ENCODE assay signal across 8 cellular contexts in the genomic region with DNA sequence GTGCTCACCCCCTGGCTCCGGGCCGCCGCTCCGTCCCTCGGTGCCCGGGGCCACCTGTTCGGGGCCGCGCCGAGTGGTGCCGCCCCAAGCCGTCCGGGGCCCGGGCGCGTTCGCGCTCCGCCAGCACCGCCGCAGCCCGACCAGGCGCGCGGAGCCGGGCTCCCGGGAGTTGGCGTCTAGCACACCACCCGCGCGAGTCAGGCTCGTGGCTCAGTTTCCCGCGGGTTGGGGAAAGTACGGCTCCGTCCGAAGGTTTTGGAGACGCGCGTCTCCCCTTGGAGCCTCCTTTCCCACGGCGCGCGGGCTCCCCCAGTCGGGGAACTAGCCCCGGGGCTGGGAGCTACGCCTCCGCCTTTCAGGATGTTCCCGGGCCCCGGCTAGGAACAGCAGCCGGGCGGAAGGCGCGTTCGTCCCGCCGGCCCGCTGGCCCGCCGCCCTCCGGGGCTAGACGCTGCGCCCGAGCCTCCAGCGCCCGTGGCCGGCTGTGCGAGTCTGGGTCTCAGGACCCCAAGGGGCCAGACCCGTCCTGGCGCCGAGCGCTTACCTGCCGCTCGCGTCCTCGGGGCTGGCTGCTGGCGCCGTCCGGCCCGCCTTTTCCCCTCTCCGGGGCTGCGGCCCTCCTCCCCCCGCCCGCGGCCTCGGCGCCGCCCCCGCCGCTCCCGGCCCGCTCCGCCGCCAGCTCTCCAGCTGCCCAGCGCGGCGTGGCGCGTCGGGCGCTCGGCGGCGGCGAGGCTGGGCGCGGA. TPM values are rescaled to one million over a fixed set of nuclear protein-coding genes. Genes with fewer than 3 reads are reported as not detected.
DNase-seq lines count a peak whose midpoint lies in the region; ATAC-seq and TF ChIP-seq lines count a peak whose summit lies in the region.

A gene with protein sequence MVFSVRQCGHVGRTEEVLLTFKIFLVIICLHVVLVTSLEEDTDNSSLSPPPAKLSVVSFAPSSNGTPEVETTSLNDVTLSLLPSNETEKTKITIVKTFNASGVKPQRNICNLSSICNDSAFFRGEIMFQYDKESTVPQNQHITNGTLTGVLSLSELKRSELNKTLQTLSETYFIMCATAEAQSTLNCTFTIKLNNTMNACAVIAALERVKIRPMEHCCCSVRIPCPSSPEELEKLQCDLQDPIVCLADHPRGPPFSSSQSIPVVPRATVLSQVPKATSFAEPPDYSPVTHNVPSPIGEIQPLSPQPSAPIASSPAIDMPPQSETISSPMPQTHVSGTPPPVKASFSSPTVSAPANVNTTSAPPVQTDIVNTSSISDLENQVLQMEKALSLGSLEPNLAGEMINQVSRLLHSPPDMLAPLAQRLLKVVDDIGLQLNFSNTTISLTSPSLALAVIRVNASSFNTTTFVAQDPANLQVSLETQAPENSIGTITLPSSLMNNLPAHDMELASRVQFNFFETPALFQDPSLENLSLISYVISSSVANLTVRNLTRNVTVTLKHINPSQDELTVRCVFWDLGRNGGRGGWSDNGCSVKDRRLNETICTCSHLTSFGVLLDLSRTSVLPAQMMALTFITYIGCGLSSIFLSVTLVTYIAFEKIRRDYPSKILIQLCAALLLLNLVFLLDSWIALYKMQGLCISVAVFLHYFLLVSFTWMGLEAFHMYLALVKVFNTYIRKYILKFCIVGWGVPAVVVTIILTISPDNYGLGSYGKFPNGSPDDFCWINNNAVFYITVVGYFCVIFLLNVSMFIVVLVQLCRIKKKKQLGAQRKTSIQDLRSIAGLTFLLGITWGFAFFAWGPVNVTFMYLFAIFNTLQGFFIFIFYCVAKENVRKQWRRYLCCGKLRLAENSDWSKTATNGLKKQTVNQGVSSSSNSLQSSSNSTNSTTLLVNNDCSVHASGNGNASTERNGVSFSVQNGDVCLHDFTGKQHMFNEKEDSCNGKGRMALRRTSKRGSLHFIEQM (minus strand): TSS at position 571 of the 743 bp plus-strand sequence. CDS start 53,634 bp downstream, outside the sequence.

- peaks cover 21% of the 10 kb centered on the region for H3K27me3 ChIP-seq in AG04450 (ENCODE audit: control insufficient read depth, insufficient read depth, low read length)
- H3K27me3 ChIP-seq in HUES64 (ENCODE audit: insufficient read depth, low read length), result peaks cover 45% of the 10 kb centered on the region

- DNase-seq in AG04450 (ENCODE audit: low read depth, low spot score) (no peak), endothelial cell (ENCODE audit: low spot score) (peak; percentile 14), naive B cell (no peak)
- DNase-seq in activated CD4-positive, alpha-beta T cell treated with anti-CD3 and anti-CD28 coated beads, Interleukin-2, amount 50 U/mL, for 4 hours, result no peak
- no peak for DNase-seq in activated CD4-positive, alpha-beta memory T cell treated with anti-CD3 and anti-CD28 coated beads, Interleukin-2, amount 10 ng/mL, durations not matched to agents 7 days and 5 days

- peaks cover 17% of the 10 kb centered on the region for H3K4me1 ChIP-seq in HUES64 (ENCODE audit: insufficient read depth, low read length)

- TF ChIP-seq CTCF in AG04450 (IDR thresholded peaks at IDR 0.05; ENCODE audit: low read depth, low read length) (peak; percentile 24; the same call in 1 of the 2 replicates), endothelial cell (IDR thresholded peaks at IDR 0.05; ENCODE audit: unreplicated experiment) (no peak)

- H3K4me1 Mint-ChIP-seq in endothelial cell (ENCODE audit: unreplicated experiment) (no peaks in the 10 kb centered on the region), naive B cell (peaks cover 0 to 3% (median 0%) of the 10 kb centered on the region in 3 donors)
- H3K4me1 Mint-ChIP-seq in stimulated activated memory B cell treated with anti-CD40 and anti-IgM and Interleukin-4, amounts not matched to agents 10 μg/mL and 1 μg/mL and 100 μg/mL, for 72 hours, result no peaks in the 10 kb centered on the region
- no peaks in the 10 kb centered on the region for H3K4me1 Mint-ChIP-seq in activated CD4-positive, alpha-beta memory T cell treated with anti-CD3 and anti-CD28 coated beads, Interleukin-2, amount 10 ng/mL, durations not matched to agents 7 days and 5 days

- H3K27ac ChIP-seq in AG04450 (ENCODE audit: low read depth, low read length) (no peak within 1 kb of the TSS), HUES64 (ENCODE audit: low read depth, low read length) (no peak within 1 kb of the TSS)

- under 1% methylated on average over 95 of the region's 107 CpGs for whole genome bisulfite sequencing in HUES64

- H3K9me3 ChIP-seq in AG04450 (ENCODE audit: control insufficient read depth, insufficient read depth, low read length) (no peaks in the 10 kb centered on the region), HUES64 (ENCODE audit: insufficient read depth, low read depth, low read length) (no peaks in the 10 kb centered on the region)

- ATAC-seq in naive B cell (ENCODE audit: low read depth in 2 of 2) (no peak), GM18519 (IDR thresholded peaks at IDR 0.05; ENCODE audit: low FRiP score, unreplicated experiment) (no peak)
- no peak for ATAC-seq in stimulated activated memory B cell treated with anti-CD40 and anti-IgM and Interleukin-4, amounts not matched to agents 10 μg/mL and 1 μg/mL and 100 μg/mL, for 72 hours

- CTCF ChIA-PET in AG04450 (lab: Charles Lee), result interaction anchor here (1.2 kb wide), 2 partner anchors 82 to 190 kb away, joined by 3 to 4 read pairs; no protein-coding TSS in a partner anchor
- CTCF ChIA-PET in activated CD4-positive, alpha-beta memory T cell treated with anti-CD3 and anti-CD28 coated beads, Interleukin-2, amount 10 ng/mL, durations not matched to agents 7 days and 5 days (lab: Charles Lee), result no interaction called here

- H3K9me3 Mint-ChIP-seq in endothelial cell (ENCODE audit: unreplicated experiment), result no peaks in the 10 kb centered on the region
- peaks cover 0 to 10% (median 0%) of the 10 kb centered on the region in 7 donors for H3K9me3 Mint-ChIP-seq in naive B cell
- no peaks in the 10 kb centered on the region for H3K9me3 Mint-ChIP-seq in stimulated activated memory B cell treated with anti-CD40 and anti-IgM and Interleukin-4, amounts not matched to agents 10 μg/mL and 1 μg/mL and 100 μg/mL, for 72 hours
- H3K9me3 Mint-ChIP-seq in activated CD4-positive, alpha-beta memory T cell treated with anti-CD3 and anti-CD28 coated beads, Interleukin-2, amount 10 ng/mL, durations not matched to agents 7 days and 5 days, result no peaks in the 10 kb centered on the region

- peak within 1 kb of the TSS; percentile 17; the same call in 1 of the 2 replicates for H3K4me3 ChIP-seq in AG04450 (ENCODE audit: low read depth, low read length)
- peak within 1 kb of the TSS; percentile 59 for H3K4me3 ChIP-seq in HUES64 (ENCODE audit: low read length)

- no peaks in the 10 kb centered on the region for H3K36me3 Mint-ChIP-seq in endothelial cell (ENCODE audit: low read depth, unreplicated experiment)
- H3K36me3 Mint-ChIP-seq in naive B cell, result no peaks in the 10 kb centered on the region
- H3K36me3 Mint-ChIP-seq in stimulated activated memory B cell treated with anti-CD40 and anti-IgM and Interleukin-4, amounts not matched to agents 10 μg/mL and 1 μg/mL and 100 μg/mL, for 72 hours, result no peaks in the 10 kb centered on the region
- H3K36me3 Mint-ChIP-seq in activated CD4-positive, alpha-beta memory T cell treated with anti-CD3 and anti-CD28 coated beads, Interleukin-2, amount 10 ng/mL, durations not matched to agents 7 days and 5 days (ENCODE audit: low read depth), result no peaks in the 10 kb centered on the region

- H3K9ac ChIP-seq in HUES64 (ENCODE audit: low read depth, low read length), result peak within 1 kb of the TSS; percentile 44; the same call in 1 of the 2 replicates

- H3K4me3 Mint-ChIP-seq in endothelial cell (ENCODE audit: unreplicated experiment), result peak within 1 kb of the TSS; percentile 74
- peak within 1 kb of the TSS in 5 of 8 donors; percentile 25 to 65 (median 39) for H3K4me3 Mint-ChIP-seq in naive B cell
- no peak within 1 kb of the TSS for H3K4me3 Mint-ChIP-seq in stimulated activated memory B cell treated with anti-CD40 and anti-IgM and Interleukin-4, amounts not matched to agents 10 μg/mL and 1 μg/mL and 100 μg/mL, for 72 hours
- no peak within 1 kb of the TSS for H3K4me3 Mint-ChIP-seq in activated CD4-positive, alpha-beta memory T cell treated with anti-CD3 and anti-CD28 coated beads, Interleukin-2, amount 10 ng/mL, durations not matched to agents 7 days and 5 days

- no peaks in the 10 kb centered on the region for H3K27me3 Mint-ChIP-seq in endothelial cell (ENCODE audit: unreplicated experiment)
- peaks cover 30 to 41% (median 41%) of the 10 kb centered on the region in 3 donors for H3K27me3 Mint-ChIP-seq in naive B cell
- peaks cover 10% of the 10 kb centered on the region for H3K27me3 Mint-ChIP-seq in stimulated activated memory B cell treated with anti-CD40 and anti-IgM and Interleukin-4, amounts not matched to agents 10 μg/mL and 1 μg/mL and 100 μg/mL, for 72 hours
- H3K27me3 Mint-ChIP-seq in activated CD4-positive, alpha-beta memory T cell treated with anti-CD3 and anti-CD28 coated beads, Interleukin-2, amount 10 ng/mL, durations not matched to agents 7 days and 5 days, result peaks cover 44% of the 10 kb centered on the region

- POLR2A ChIA-PET in AG04450 (lab: Yijun Ruan, JAX), result no interaction called here
- POLR2A ChIA-PET in activated CD4-positive, alpha-beta memory T cell treated with anti-CD3 and anti-CD28 coated beads, Interleukin-2, amount 10 ng/mL, durations not matched to agents 7 days and 5 days (lab: Charles Lee), result no interaction called here

- H3K36me3 ChIP-seq in HUES64 (ENCODE audit: insufficient read depth, low read length), result no peaks in the 10 kb centered on the region

- H3K27ac Mint-ChIP-seq in endothelial cell (ENCODE audit: unreplicated experiment) (no peak within 1 kb of the TSS), naive B cell (no peak within 1 kb of the TSS)
- no peak within 1 kb of the TSS for H3K27ac Mint-ChIP-seq in stimulated activated memory B cell treated with anti-CD40 and anti-IgM and Interleukin-4, amounts not matched to agents 10 μg/mL and 1 μg/mL and 100 μg/mL, for 72 hours
- H3K27ac Mint-ChIP-seq in activated CD4-positive, alpha-beta memory T cell treated with anti-CD3 and anti-CD28 coated beads, Interleukin-2, amount 10 ng/mL, durations not matched to agents 7 days and 5 days, result no peak within 1 kb of the TSS

RNA-seq across cellular contexts. Expression of the gene that starts here (rescaled TPM):
- polyA plus RNA-seq in AG04450 (2011; rRNA removed) (0.04 TPM in 1 of 2 replicates, not detected in the other), naive B cell (ENCODE audit: low read depth in 6 of 6) (under 1 TPM in 1 of 6 donors, not detected in 5; 0.08 TPM)
- polyA minus RNA-seq in AG04450 (2011; rRNA and poly(A)+ RNA removed), result not detected in 2 replicates
- 5.2 TPM for polyA plus RNA-seq in HUES64 (2013, experiment 1 of 2)
- 5.5 TPM for polyA plus RNA-seq in HUES64 (2013, experiment 2 of 2)
- not detected for total RNA-seq in endothelial cell (ENCODE audit: unreplicated experiment)
- total RNA-seq in activated CD4-positive, alpha-beta memory T cell treated with anti-CD3 and anti-CD28 coated beads, Interleukin-2, amount 10 ng/mL, durations not matched to agents 7 days and 5 days, result not detected

Comparison
In these comparisons a context has a peak if more than half of its experiments do, and no peak if none do; other contexts are left out.
1. Peak in DNase-seq in endothelial cell; RNA of the gene not detected or under 1 TPM.
2. H3K4me3 Mint-ChIP-seq: peak in endothelial cell (single experiment) and naive B cell (5 of 8); none in stimulated activated memory B cell treated with anti-CD40 and anti-IgM and Interleukin-4, amounts not matched to agents 10 μg/mL and 1 μg/mL and 100 μg/mL, for 72 hours (single experiment) and activated CD4-positive, alpha-beta memory T cell treated with anti-CD3 and anti-CD28 coated beads, Interleukin-2, amount 10 ng/mL, durations not matched to agents 7 days and 5 days (single experiment).